12 cellular contexts compared by ENCODE assay signal in the genomic region with DNA sequence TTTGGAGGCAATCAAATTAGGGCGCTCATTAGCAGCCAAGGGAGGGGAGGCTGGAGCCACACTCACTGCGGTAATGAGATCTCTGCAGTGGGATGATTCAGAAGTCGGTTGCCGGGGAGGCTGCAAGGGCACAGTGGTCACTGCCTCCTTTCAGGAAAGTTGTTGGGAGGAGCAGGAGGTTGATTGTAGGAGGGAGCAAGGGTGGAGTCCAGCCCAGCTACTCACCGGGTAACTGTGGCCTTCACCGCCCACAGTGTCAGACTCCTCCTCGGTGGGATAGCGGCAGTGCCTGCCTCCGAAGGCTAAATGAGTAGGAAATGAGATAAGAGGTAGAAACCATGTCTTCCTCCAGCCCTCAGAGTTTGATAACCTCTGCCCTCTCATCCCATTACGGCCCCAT. TPM values are rescaled to one million over a fixed set of nuclear protein-coding genes. Genes with fewer than 3 reads are reported as not detected.
DNase-seq lines count a peak whose midpoint lies in the region; ATAC-seq and TF ChIP-seq lines count a peak whose summit lies in the region.
"Not testable (repeated sequence)": the region's sequence is repeated elsewhere in the genome, so short reads cannot be mapped to it uniquely, and the experiment has no call there.
"Had no signal": no experiment of that assay in that cellular context is flagged by ENCODE, and none has a peak within 500 bp of the region (broad histone marks: within the 10 kb centered on the region; RNA-seq: fewer than 3 reads in every experiment).

No MANE protein-coding gene starts in this region.

- intact Hi-C loops in Panc1 (cut with micrococcal nuclease; ENCODE audit: unreplicated experiment); heart left ventricle (cut with DNase I); right cardiac atrium (cut with DNase I); right lobe of liver (cut with DNase I); sciatic nerve (cut with DNase I): not testable (repeated sequence)

- H3K27ac ChIP-seq in Panc1 (ENCODE audit: low read length); heart left ventricle; right cardiac atrium (ENCODE audit: low read length); right lobe of liver: not testable (repeated sequence)

- not testable (repeated sequence) for TF ChIP-seq CTCF in Panc1 (IDR thresholded peaks at IDR 0.05); heart left ventricle (IDR thresholded peaks at IDR 0.05); right lobe of liver (IDR thresholded peaks at IDR 0.05)

- not testable (repeated sequence) for TF ChIP-seq POLR2A in heart left ventricle (IDR thresholded peaks at IDR 0.05); right lobe of liver (IDR thresholded peaks at IDR 0.05)

- H3K4me1 ChIP-seq in Panc1 (ENCODE audit: control insufficient read depth, insufficient read depth, low read length); heart left ventricle; right cardiac atrium (ENCODE audit: control insufficient read depth, insufficient read depth, low read length); right lobe of liver: not testable (repeated sequence)

- not testable (repeated sequence) for BruUV-seq in Panc1 (replicated peaks; lab: Mats Ljungman, UMichigan)

- H3K36me3 ChIP-seq in Panc1 (ENCODE audit: control insufficient read depth, insufficient read depth, low read length); heart left ventricle; right lobe of liver: not testable (repeated sequence)

- not testable (repeated sequence) for H3K4me3 ChIP-seq in Panc1 (ENCODE audit: low read depth in 2 of 2, low read length in 2 of 2); heart left ventricle; right cardiac atrium (ENCODE audit: low read length); right lobe of liver

- DNase-seq in Panc1 (ENCODE audit: low read depth, low spot score); heart left ventricle; right cardiac atrium; right lobe of liver; sciatic nerve (ENCODE audit: low spot score): not testable (repeated sequence)

- in situ Hi-C loops in Panc1 (cut with HindIII; ENCODE audit: low pct_unique_long_range_greater_than_20kb, low sequenced_read_pairs), result not testable (repeated sequence)

- not testable (repeated sequence) for H3K27me3 ChIP-seq in Panc1 (ENCODE audit: control insufficient read depth, insufficient read depth, low read length); heart left ventricle; right cardiac atrium (ENCODE audit: control insufficient read depth, insufficient read depth); right lobe of liver

- not testable (repeated sequence) for H3K9me3 ChIP-seq in Panc1 (ENCODE audit: control insufficient read depth, insufficient read depth, low read depth, low read length); heart left ventricle; right cardiac atrium (ENCODE audit: control insufficient read depth, low read length); right lobe of liver

- POLR2A ChIA-PET in Panc1 (lab: Charles Lee), result not testable (repeated sequence)

- CTCF ChIA-PET in Panc1 (lab: Charles Lee), result not testable (repeated sequence)

- WGBS in heart left ventricle, 4 donors, result no CpG with 5 or more reads among the region's 10 CpGs
- WGBS in right cardiac atrium, result no CpG with 5 or more reads among the region's 10 CpGs
- WGBS in right lobe of liver (ENCODE audit: insufficient coverage, low coverage, low lambda C conversion rate, missing lambda C conversion rate), result no CpG with 5 or more reads among the region's 10 CpGs

- ATAC-seq in Panc1 (peak; percentile 81), esophagus mucosa (peak; percentile 38), heart left ventricle (peak in 3 of 4 donors; percentile 76 to 79 (median 78)), right cardiac atrium (peak; percentile 89 to 97), right lobe of liver (peak; percentile 66 to 81 (median 74)), sciatic nerve (peak; percentile 68)

RNA-seq across cellular contexts. Expression of a gene that starts 44.4 kb away (rescaled TPM):
- total RNA-seq in Panc1 (2021; ENCODE audit: unreplicated experiment) (0.26 TPM), esophagus mucosa (193 TPM), heart left ventricle (10 to 100 TPM in 1 of 9 donors, 1 to 10 TPM in 1, not detected in 7; 1.6 to 43.5 TPM), right cardiac atrium (1 to 10 TPM in 2 of 4 donors, under 1 TPM in 2; 0.41 to 1.6 (median 0.90) TPM), right lobe of liver (1 to 10 TPM in 1 of 6 experiments, under 1 TPM in 3, not detected in 2; 0.25 to 1.2 (median 0.45) TPM), sciatic nerve (0.31 TPM)
- not detected for polyA plus RNA-seq in Panc1 (2012; ENCODE audit: insufficient read length)
- polyA plus RNA-seq in heart left ventricle (under 1 TPM in 1 of 2 donors, not detected in 1; 0.08 TPM), right cardiac atrium (0.16 TPM)
- total RNA-seq: CD4-positive, CD25-positive, alpha-beta regulatory T cell; CD8-positive, alpha-beta memory T cell; G401; H7 had no signal
- polyA plus RNA-seq: CD4-positive, CD25-positive, alpha-beta regulatory T cell; CD8-positive, alpha-beta memory T cell had no signal

RNA-seq across cellular contexts. Expression of a gene that starts 45.8 kb away (rescaled TPM):
- 2.2 TPM for total RNA-seq in Panc1 (2021; ENCODE audit: unreplicated experiment)
- 1.3 TPM for polyA plus RNA-seq in Panc1 (2012; ENCODE audit: insufficient read length)
- total RNA-seq in esophagus mucosa, result 0.32 TPM
- not detected for total RNA-seq in heart left ventricle
- polyA plus RNA-seq in heart left ventricle, result not detected
- total RNA-seq in right cardiac atrium, result under 1 TPM in 2 of 4 donors, not detected in 2; 0.19 to 0.40 TPM
- 0.09 TPM for polyA plus RNA-seq in right cardiac atrium
- total RNA-seq in right lobe of liver, result not detected
- total RNA-seq in sciatic nerve, result not detected
- total RNA-seq: CD4-positive, CD25-positive, alpha-beta regulatory T cell; CD8-positive, alpha-beta memory T cell; G401; GM12878; H7; HT1080 had no signal
- polyA plus RNA-seq: CD4-positive, CD25-positive, alpha-beta regulatory T cell; CD8-positive, alpha-beta memory T cell; GM12878 had no signal

Comparison
In these comparisons a context has a peak if more than half of its experiments do, and no peak if none do; other contexts are left out.
1. ATAC-seq: peak in every context shown above with its lines; median percentile 93 in right cardiac atrium; 81 in Panc1; 78 in heart left ventricle; 74 in right lobe of liver; 68 in sciatic nerve; 38 in esophagus mucosa.